ENCODE assay signal across 8 cellular contexts in genomic region chr3:143121240-143122088, GRCh38. TPM values are rescaled to one million over a fixed set of nuclear protein-coding genes. Genes with fewer than 3 reads are reported as not detected.
DNase-seq lines count a peak whose midpoint lies in the region; ATAC-seq and TF ChIP-seq lines count a peak whose summit lies in the region.

No MANE protein-coding gene starts in this region.

- H4K20me1 ChIP-seq in smooth muscle cell (ENCODE audit: low read depth), result no peaks in the 10 kb centered on the region

- 60% methylated on average over 79 of the region's 79 CpGs for WGBS in smooth muscle cell (ENCODE audit: low lambda C conversion rate)

- peaks cover 45% of the 10 kb centered on the region for H3K4me1 Mint-ChIP-seq in activated naive CD8-positive, alpha-beta T cell treated with anti-CD3 and anti-CD28 coated beads, Interleukin-2, amount 50 U/mL, for 24 hours

- peak; percentile 27 for ATAC-seq in GM21786 (IDR thresholded peaks at IDR 0.05; ENCODE audit: unreplicated experiment)
- peak; percentile 57 for ATAC-seq in SK-N-SH treated with all-trans-retinoic acid at 6 μM for 48 hours
- peak; percentile 62 for ATAC-seq in activated naive CD8-positive, alpha-beta T cell treated with anti-CD3 and anti-CD28 coated beads, Interleukin-2, amount 50 U/mL, for 24 hours

- H3K36me3 ChIP-seq in smooth muscle cell (ENCODE audit: low read depth), result no peaks in the 10 kb centered on the region

- H3K9ac ChIP-seq in smooth muscle cell (ENCODE audit: low read depth), result no peak overlapping the region

- H3K4me1 ChIP-seq in smooth muscle cell (ENCODE audit: low read depth), result peaks cover 3% of the 10 kb centered on the region

- peaks cover 2% of the 10 kb centered on the region for H3K36me3 Mint-ChIP-seq in activated naive CD8-positive, alpha-beta T cell treated with anti-CD3 and anti-CD28 coated beads, Interleukin-2, amount 50 U/mL, for 24 hours (ENCODE audit: low read depth)

- H3K27me3 Mint-ChIP-seq in activated naive CD8-positive, alpha-beta T cell treated with anti-CD3 and anti-CD28 coated beads, Interleukin-2, amount 50 U/mL, for 24 hours, result peaks cover 14% of the 10 kb centered on the region

- H2AFZ ChIP-seq in smooth muscle cell (ENCODE audit: low read depth), result peak overlapping the region; percentile 95

- H3K9me3 ChIP-seq in smooth muscle cell (replicated peaks; ENCODE audit: low read depth), result no peaks in the 10 kb centered on the region

- H3K4me3 ChIP-seq in iPS-11a (ENCODE audit: low read depth, low read length) (peak overlapping the region; percentile 74), smooth muscle cell (peak overlapping the region; percentile 91)

- no peaks in the 10 kb centered on the region for H3F3A ChIP-seq in smooth muscle cell (ENCODE audit: low read depth)

- peak overlapping the region; percentile 69 for H3K4me3 Mint-ChIP-seq in activated naive CD8-positive, alpha-beta T cell treated with anti-CD3 and anti-CD28 coated beads, Interleukin-2, amount 50 U/mL, for 24 hours

- H3K79me2 ChIP-seq in smooth muscle cell (ENCODE audit: low read depth), result peaks cover 30% of the 10 kb centered on the region

- peak; percentile 30 for DNase-seq in COLO829 (ENCODE audit: low spot score)
- DNase-seq in activated naive CD8-positive, alpha-beta T cell treated with anti-CD3 and anti-CD28 coated beads, Interleukin-2, amount 50 U/mL, for 24 hours, result peak; percentile 85
- DNase-seq in smooth muscle cell (lab: John Stamatoyannopoulos, UW; ENCODE audit: unreplicated experiment), result peak; percentile 20
- no peak for DNase-seq in NCI-H1930 (lab: John Stamatoyannopoulos, UW)
- no peak for DNase-seq in SK-N-DZ (ENCODE audit: low spot score)

- H3K9me3 Mint-ChIP-seq in activated naive CD8-positive, alpha-beta T cell treated with anti-CD3 and anti-CD28 coated beads, Interleukin-2, amount 50 U/mL, for 24 hours, result no peaks in the 10 kb centered on the region

- H3K27ac Mint-ChIP-seq in activated naive CD8-positive, alpha-beta T cell treated with anti-CD3 and anti-CD28 coated beads, Interleukin-2, amount 50 U/mL, for 24 hours, result no peak overlapping the region

- peak overlapping the region; percentile 85 for H3K4me2 ChIP-seq in smooth muscle cell

- TF ChIP-seq CTCF in smooth muscle cell (IDR thresholded peaks at IDR 0.05; ENCODE audit: borderline replicate concordance, insufficient read depth, poor library complexity, severe bottlenecking), result peak; percentile 52

- peaks cover 4% of the 10 kb centered on the region for H3K27me3 ChIP-seq in smooth muscle cell (ENCODE audit: low read depth)

- no peak overlapping the region for H3K27ac ChIP-seq in smooth muscle cell (ENCODE audit: low read depth)

TF ChIP-seq in SK-N-SH treated with all-trans-retinoic acid at 6 μM for 48 hours, 23 proteins besides CTCF, POLR2A, EP300 and RAD21:
- TF ChIP-seq CSRNP3 (CRISPR knock-in tag; IDR thresholded peaks at IDR 0.05), result no peak
- TF ChIP-seq SNAI2 (CRISPR knock-in tag; IDR thresholded peaks at IDR 0.05), result no peak
- no peak for TF ChIP-seq ZC3H10 (CRISPR knock-in tag; IDR thresholded peaks at IDR 0.05)
- no peak for TF ChIP-seq ZNF70 (CRISPR knock-in tag; IDR thresholded peaks at IDR 0.05)
- TF ChIP-seq TCF4 (CRISPR knock-in tag; IDR thresholded peaks at IDR 0.05; ENCODE audit: borderline replicate concordance), result no peak
- no peak for TF ChIP-seq ZFP3 (CRISPR knock-in tag; IDR thresholded peaks at IDR 0.05)
- no peak for TF ChIP-seq CREB5 (CRISPR knock-in tag; IDR thresholded peaks at IDR 0.05; ENCODE audit: low read depth)
- no peak for TF ChIP-seq ZNF8 (CRISPR knock-in tag; IDR thresholded peaks at IDR 0.05)
- TF ChIP-seq RARB (CRISPR knock-in tag; IDR thresholded peaks at IDR 0.05), result no peak

RNA-seq across cellular contexts. Expression of gene CHST2, which starts 1.9 kb away (rescaled TPM):
- 14.5 and 16.0 TPM in 2 replicates for total RNA-seq in smooth muscle cell
- 10.4 and 12.6 TPM in 2 replicates for polyA plus RNA-seq in smooth muscle cell
- polyA plus RNA-seq in SK-N-DZ (2014; cell fraction: cytosol; rRNA removed), result 36.1 and 40.3 TPM in 2 replicates
- polyA plus RNA-seq in SK-N-DZ (2014; cell fraction: nucleus; rRNA removed), result 24.1 and 26.0 TPM in 2 replicates

Comparison
In these comparisons a context has a peak if more than half of its experiments do, and no peak if none do; other contexts are left out.
1. DNase-seq: peak in COLO829 (single experiment), activated naive CD8-positive, alpha-beta T cell treated with anti-CD3 and anti-CD28 coated beads, Interleukin-2, amount 50 U/mL, for 24 hours (single experiment) and smooth muscle cell (single experiment); none in NCI-H1930 (0 of 2) and SK-N-DZ (single experiment).
2. Peak in every context shown above with its lines, with median percentiles within 50 percentile points of each other: ATAC-seq.